ENCODE assay signal across 7 cellular contexts in the genomic region with DNA sequence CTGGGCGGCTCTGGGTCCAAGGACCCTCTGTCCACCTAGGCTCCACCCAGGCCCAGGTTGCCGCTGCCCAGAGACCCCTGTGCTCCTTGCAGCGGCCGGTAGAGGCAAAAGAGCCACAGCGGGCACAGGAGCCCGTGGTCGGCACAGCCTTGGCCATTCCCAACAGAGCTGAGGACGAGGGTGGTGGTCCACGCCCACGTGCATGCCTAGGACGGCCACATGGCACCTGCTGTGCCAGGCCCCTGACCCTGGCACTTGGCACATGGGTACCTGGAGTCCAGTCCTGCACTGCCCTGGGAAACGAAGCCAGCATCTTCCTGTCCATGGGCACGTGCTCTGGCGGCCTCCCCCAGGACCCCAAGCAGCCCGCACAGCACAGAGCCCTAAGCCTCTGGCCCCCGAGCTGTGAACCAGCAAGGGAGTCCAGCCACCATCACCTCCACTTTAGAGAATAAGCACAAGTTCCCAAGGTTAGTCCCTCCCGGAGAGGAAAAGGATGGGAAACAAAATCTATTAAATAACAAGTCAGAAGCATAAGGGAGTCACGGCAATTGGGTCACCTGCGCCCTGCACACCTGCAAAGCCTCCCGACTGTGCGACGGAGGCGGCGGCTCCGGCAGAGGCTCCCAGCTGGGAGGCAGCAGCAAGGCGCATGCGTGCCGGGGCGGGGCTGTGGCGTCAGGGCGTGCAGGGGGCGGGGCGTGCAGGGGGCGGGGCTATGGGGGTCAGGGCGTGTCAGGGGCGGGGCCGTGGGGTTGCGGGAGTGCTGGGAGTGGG. TPM values are rescaled to one million over a fixed set of nuclear protein-coding genes. Genes with fewer than 3 reads are reported as not detected.
DNase-seq lines count a peak whose midpoint lies in the region; ATAC-seq and TF ChIP-seq lines count a peak whose summit lies in the region.

No MANE protein-coding gene starts in this region.

- H3K4me1 ChIP-seq in HAP-1 = 0 out of 2 replicates have a peak, but pooled peaks cover 3% of the 10 kb centered on the region
- H3K4me1 ChIP-seq in OCI-LY7 (ENCODE audit: insufficient read depth, low read length, poor library complexity, severe bottlenecking) = no peaks in the 10 kb centered on the region

- CTCF ChIA-PET in OCI-LY7 (lab: Charles Lee; ENCODE audit: unreplicated experiment) = interaction anchor here (0.6 kb wide), 1 partner anchor 426 kb away, joined by 3 read pairs; no protein-coding TSS in a partner anchor

- H3K79me2 ChIP-seq in OCI-LY7 (ENCODE audit: insufficient read depth, low read depth, low read length) = no peaks in the 10 kb centered on the region

- H3K4me3 ChIP-seq in HAP-1 = peak overlapping the region; percentile 29
- peak overlapping the region; percentile 28 for H3K4me3 ChIP-seq in OCI-LY7 (ENCODE audit: low read depth, low read length, poor library complexity, severe bottlenecking)
- H3K4me3 ChIP-seq in iPS-18c (ENCODE audit: insufficient read depth, low read depth, low read length) = peak overlapping the region; percentile 38

- H3K36me3 ChIP-seq in HAP-1 (replicated peaks) (no peaks in the 10 kb centered on the region), OCI-LY7 (ENCODE audit: insufficient read depth, low read length) (no peaks in the 10 kb centered on the region)

- no peaks in the 10 kb centered on the region for H4K20me1 ChIP-seq in OCI-LY7 (ENCODE audit: insufficient read depth, low read length)

- ATAC-seq in HG03159 (IDR thresholded peaks at IDR 0.05; ENCODE audit: unreplicated experiment) = no peak
- ATAC-seq in HG03460 (IDR thresholded peaks at IDR 0.05; ENCODE audit: unreplicated experiment) = no peak

- intact Hi-C loops in OCI-LY7 (cut with micrococcal nuclease; ENCODE audit: unreplicated experiment) = no loop called here

- H2AFZ ChIP-seq in OCI-LY7 (ENCODE audit: low read length) = peak overlapping the region; percentile 24; the same call in 1 of the 2 replicates

- BruUV-seq in OCI-LY7 (replicated peaks; lab: Mats Ljungman, UMichigan) = no TSS peak

- no peak for TF ChIP-seq CTCF in OCI-LY7 (conservative IDR thresholded peaks at IDR 0.05; ENCODE audit: low read length)

- in situ Hi-C loops in HAP-1 (cut with MboI; ENCODE audit: low sequenced_read_pairs) = no loop called here

- peak overlapping the region; percentile 45 for H3K4me2 ChIP-seq in OCI-LY7 (ENCODE audit: low read length)

- H3K9me2 ChIP-seq in OCI-LY7 (ENCODE audit: insufficient read depth, low read length) = no peaks in the 10 kb centered on the region

- DNase-seq in HAP-1 (ENCODE audit: low spot score in 2 of 2) = peak; percentile 46 to 91
- DNase-seq in OCI-LY7 (ENCODE audit: low spot score) = peak; percentile 75
- peak; percentile 24 for DNase-seq in activated gamma-delta T cell treated with Interleukin-2 at 50 U/mL for 16 hours
- DNase-seq in stimulated activated CD4-positive, alpha-beta T cell treated with anti-CD3 and anti-CD28 coated beads, Interleukin-4, amount 100 ng/mL, for 24 hours = peak; percentile 37

- H3K27me3 ChIP-seq in HAP-1 (ENCODE audit: low read depth) = no peaks in the 10 kb centered on the region

- no peaks in the 10 kb centered on the region for H3K9me3 ChIP-seq in HAP-1
- no peaks in the 10 kb centered on the region for H3K9me3 ChIP-seq in OCI-LY7 (ENCODE audit: low read length)
- no peaks in the 10 kb centered on the region for H3K9me3 ChIP-seq in iPS-18c (ENCODE audit: control insufficient read depth, insufficient read depth, low read length)

- POLR2A ChIA-PET in OCI-LY7 (lab: Charles Lee) = no interaction called here

- H3K27ac ChIP-seq in OCI-LY7 (ENCODE audit: low read depth, low read length, poor library complexity, severe bottlenecking) = no peak overlapping the region

RNA-seq across cellular contexts. Expression of gene STK32C, which starts 59.1 kb away (rescaled TPM):
- 13.1 and 16.8 TPM in 2 replicates for total RNA-seq in OCI-LY7 (2014; rRNA removed; shearing (Covaris generic))
- 30.4 and 32.4 TPM in 2 replicates for total RNA-seq in OCI-LY7 (2022)

Comparison
In these comparisons a context has a peak if more than half of its experiments do, and no peak if none do; other contexts are left out.
1. DNase-seq: peak in every context shown above with its lines; median percentile 75 in OCI-LY7; 68 in HAP-1; 37 in stimulated activated CD4-positive, alpha-beta T cell treated with anti-CD3 and anti-CD28 coated beads, Interleukin-4, amount 100 ng/mL, for 24 hours; 24 in activated gamma-delta T cell treated with Interleukin-2 at 50 U/mL for 16 hours.